Comparison of ENCODE assay signal across 17 cellular contexts in the genomic region with DNA sequence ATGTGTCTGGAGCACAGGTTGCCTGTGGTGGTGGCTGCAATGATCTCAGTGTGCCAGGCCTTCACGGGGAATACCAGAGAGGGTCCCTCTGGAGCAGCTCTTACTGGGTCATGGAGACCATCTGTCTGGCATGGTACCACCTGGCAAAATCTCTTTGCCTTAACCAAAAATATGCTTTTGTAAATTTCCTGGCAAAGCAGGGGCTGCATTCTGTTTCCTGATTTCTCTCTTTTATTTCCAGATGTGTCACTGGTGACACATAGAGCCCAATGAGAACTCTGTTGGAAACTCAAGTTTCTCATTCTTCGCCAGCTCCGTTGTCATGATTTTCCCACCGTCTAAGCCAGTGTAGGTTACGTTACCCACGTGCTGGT.
DNase-seq lines count a peak whose midpoint lies in the region; ATAC-seq, FAIRE-seq and TF ChIP-seq lines count a peak whose summit lies in the region.
"Had no signal": no experiment of that assay in that cellular context is flagged by ENCODE, and none has a peak within 500 bp of the region (broad histone marks: within the 10 kb centered on the region; RNA-seq: fewer than 3 reads in every experiment).

No MANE protein-coding gene starts in this region.

- ATAC-seq in GM18861 (IDR thresholded peaks at IDR 0.05; ENCODE audit: unreplicated experiment): no peak
- ATAC-seq in GM19467 (IDR thresholded peaks at IDR 0.05; ENCODE audit: unreplicated experiment): no peak

- peaks cover 4% of the 10 kb centered on the region for H3K27me3 Mint-ChIP-seq in nephron (ENCODE audit: low read depth)
- H3K27me3 Mint-ChIP-seq: activated B cell treated with CpG ODN at 0.5 μM for 24 hours, naive B cell had no signal

- no peak overlapping the region for H3K4me3 Mint-ChIP-seq in nephron
- H3K4me3 Mint-ChIP-seq: activated B cell treated with CpG ODN at 0.5 μM for 24 hours, naive B cell had no signal

- no peaks in the 10 kb centered on the region for H3K9me3 Mint-ChIP-seq in nephron
- H3K9me3 Mint-ChIP-seq: activated B cell treated with CpG ODN at 0.5 μM for 24 hours, naive B cell had no signal

- no peak overlapping the region for H3K4me3 ChIP-seq in astrocyte of the cerebellum (ENCODE audit: low read depth, low read length)
- H3K4me3 ChIP-seq: body of pancreas had no signal

- TF ChIP-seq CTCF in astrocyte of the cerebellum (IDR thresholded peaks at IDR 0.05; ENCODE audit: low read depth, low read length, missing control alignments): no peak
- TF ChIP-seq CTCF in nephron (IDR thresholded peaks at IDR 0.05; ENCODE audit: unreplicated experiment in 3 of 3): no peak

- in situ Hi-C loops in astrocyte of the cerebellum (cut with HindIII; ENCODE audit: low sequenced_read_pairs): no loop called here

- no peak for FAIRE-seq in GM12892 (lab: Jason Lieb, UNC)
- FAIRE-seq: frontal cortex, G401.6 had no signal

- peak overlapping the region; percentile 91 to 93 (median 92) for H3K27ac Mint-ChIP-seq in nephron
- H3K27ac Mint-ChIP-seq: naive B cell had no signal

- TF ChIP-seq POLR2A in GM12892 (IDR thresholded peaks at IDR 0.05; ENCODE audit: low read depth, low read length): no peak

- no peaks in the 10 kb centered on the region for H3K36me3 Mint-ChIP-seq in nephron (ENCODE audit: low read depth)

- H3K4me1 Mint-ChIP-seq in nephron: peaks cover 84% of the 10 kb centered on the region

- peak; percentile 77 for DNase-seq in AG20443 (ENCODE audit: low spot score)
- peak; percentile 29 for DNase-seq in H4 (ENCODE audit: low spot score)
- DNase-seq in astrocyte of the cerebellum (ENCODE audit: low read depth): peak; percentile 70
- DNase-seq in GM12892 (ENCODE audit: insufficient read length): no peak
- DNase-seq in NCI-H1105 treated with DMSO at 0.1 percent for 48 hours (lab: John Stamatoyannopoulos, UW): no peak
- DNase-seq: activated B cell treated with CpG ODN at 0.5 μM for 24 hours; activated T-cell treated with anti-CD3 and anti-CD28 coated beads for 4 hours; H7; naive B cell; stimulated activated naive CD4-positive, alpha-beta T cell; SW 1271 had no signal

Comparison
In these comparisons a context has a peak if more than half of its experiments do, and no peak if none do; other contexts are left out.
1. DNase-seq: peak in AG20443 (single experiment), H4 (single experiment) and astrocyte of the cerebellum (single experiment); none in GM12892 (single experiment) and NCI-H1105 treated with DMSO at 0.1 percent for 48 hours (single experiment).